In the genomic region with DNA sequence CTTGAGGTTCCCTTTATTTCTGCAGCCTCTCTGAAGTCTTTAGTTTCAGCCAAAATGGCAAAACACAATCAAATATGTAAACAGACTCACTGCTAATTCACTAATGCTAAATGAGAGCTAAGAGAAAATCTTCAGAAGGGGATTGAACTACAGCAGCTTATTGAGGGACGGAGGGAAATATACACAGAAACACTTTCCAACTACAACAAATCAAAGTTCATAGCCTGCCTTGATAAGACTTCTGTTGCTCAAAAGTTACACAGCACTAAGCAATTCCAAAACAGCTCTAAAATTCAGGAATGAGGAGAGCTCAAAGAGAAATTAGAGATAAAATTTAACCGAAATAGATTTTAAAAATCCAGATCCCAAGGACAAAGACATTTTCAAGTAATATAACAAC, we compare ENCODE assay signal across 1 cellular context.
TF ChIP-seq lines count a peak whose summit lies in the region.

No MANE protein-coding gene starts in this region.

TF ChIP-seq in HCT116, 20 proteins besides CTCF, POLR2A, EP300 and RAD21 (continued from another document):
- TF ChIP-seq, protein P1, sequence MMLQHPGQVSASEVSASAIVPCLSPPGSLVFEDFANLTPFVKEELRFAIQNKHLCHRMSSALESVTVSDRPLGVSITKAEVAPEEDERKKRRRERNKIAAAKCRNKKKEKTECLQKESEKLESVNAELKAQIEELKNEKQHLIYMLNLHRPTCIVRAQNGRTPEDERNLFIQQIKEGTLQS (IDR thresholded peaks at IDR 0.05), result no peak
- no peak for TF ChIP-seq ELF1 (IDR thresholded peaks at IDR 0.05; ENCODE audit: borderline replicate concordance, low read depth)
- TF ChIP-seq SIN3A (IDR thresholded peaks at IDR 0.05; ENCODE audit: low read depth), result no peak
- TF ChIP-seq FOSL1 (IDR thresholded peaks at IDR 0.05; ENCODE audit: low read depth), result no peak
- TF ChIP-seq, protein P2, sequence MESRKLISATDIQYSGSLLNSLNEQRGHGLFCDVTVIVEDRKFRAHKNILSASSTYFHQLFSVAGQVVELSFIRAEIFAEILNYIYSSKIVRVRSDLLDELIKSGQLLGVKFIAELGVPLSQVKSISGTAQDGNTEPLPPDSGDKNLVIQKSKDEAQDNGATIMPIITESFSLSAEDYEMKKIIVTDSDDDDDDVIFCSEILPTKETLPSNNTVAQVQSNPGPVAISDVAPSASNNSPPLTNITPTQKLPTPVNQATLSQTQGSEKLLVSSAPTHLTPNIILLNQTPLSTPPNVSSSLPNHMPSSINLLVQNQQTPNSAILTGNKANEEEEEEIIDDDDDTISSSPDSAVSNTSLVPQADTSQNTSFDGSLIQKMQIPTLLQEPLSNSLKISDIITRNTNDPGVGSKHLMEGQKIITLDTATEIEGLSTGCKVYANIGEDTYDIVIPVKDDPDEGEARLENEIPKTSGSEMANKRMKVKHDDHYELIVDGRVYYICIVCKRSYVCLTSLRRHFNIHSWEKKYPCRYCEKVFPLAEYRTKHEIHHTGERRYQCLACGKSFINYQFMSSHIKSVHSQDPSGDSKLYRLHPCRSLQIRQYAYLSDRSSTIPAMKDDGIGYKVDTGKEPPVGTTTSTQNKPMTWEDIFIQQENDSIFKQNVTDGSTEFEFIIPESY (IDR thresholded peaks at IDR 0.05; ENCODE audit: extremely low read depth, insufficient replicate concordance, low read length), result no peak
